Comparison of ENCODE assay signal across 2 cellular contexts in the genomic region with DNA sequence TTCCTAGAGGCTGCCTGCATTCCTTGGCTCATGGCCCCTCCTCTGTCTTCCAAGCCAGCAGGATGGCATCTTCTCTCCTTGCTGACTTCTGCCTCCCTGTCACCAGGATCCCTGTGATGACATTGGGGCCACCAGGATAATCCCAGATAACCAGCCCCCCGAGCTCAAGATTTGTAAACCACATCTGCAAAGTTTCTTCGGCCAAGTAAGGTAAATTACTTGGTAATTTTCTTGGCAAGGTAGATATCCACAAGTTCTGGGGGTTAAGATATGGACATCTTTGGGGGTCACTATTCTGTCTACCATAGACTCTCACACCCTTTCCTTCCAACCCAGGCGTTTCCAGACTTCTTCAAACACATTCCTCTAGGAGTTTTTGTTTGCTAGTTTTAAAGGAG.
TF ChIP-seq lines count a peak whose summit lies in the region.

No MANE protein-coding gene starts in this region.

TF ChIP-seq in endothelial cell of umbilical vein, 7 proteins besides CTCF, POLR2A, EP300 and RAD21 (continued from another document):
- TF ChIP-seq, protein P1, sequence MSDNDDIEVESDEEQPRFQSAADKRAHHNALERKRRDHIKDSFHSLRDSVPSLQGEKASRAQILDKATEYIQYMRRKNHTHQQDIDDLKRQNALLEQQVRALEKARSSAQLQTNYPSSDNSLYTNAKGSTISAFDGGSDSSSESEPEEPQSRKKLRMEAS (IDR thresholded peaks at IDR 0.05; ENCODE audit: insufficient read depth, insufficient read length): no peak
- no peak for TF ChIP-seq GATA2 (IDR thresholded peaks at IDR 0.05; ENCODE audit: insufficient read depth, insufficient read length, low read depth, low read length)
- no peak for TF ChIP-seq MYC (IDR thresholded peaks at IDR 0.05; ENCODE audit: low read depth, low read length)
- no peak for TF ChIP-seq FOS (IDR thresholded peaks at IDR 0.05; ENCODE audit: borderline replicate concordance, insufficient read depth, low read length)
- no peak for TF ChIP-seq JUN (IDR thresholded peaks at IDR 0.05; ENCODE audit: borderline replicate concordance, insufficient read depth, insufficient read length, low read depth)
- no peak for TF ChIP-seq POLR2AphosphoS5 (IDR thresholded peaks at IDR 0.05; ENCODE audit: insufficient read depth, low read depth, low read length)

TF ChIP-seq in liver, 16 proteins besides CTCF, POLR2A, EP300 and RAD21 (continued from another document):
- TF ChIP-seq RXRA (IDR thresholded peaks at IDR 0.05) (no peak), SP1 (IDR thresholded peaks at IDR 0.05) (no peak), FOXA1 (IDR thresholded peaks at IDR 0.05) (no peak), YY1 (IDR thresholded peaks at IDR 0.05) (no peak), TAF1 (conservative IDR thresholded peaks at IDR 0.05) (no peak)
- TF ChIP-seq, protein P2, sequence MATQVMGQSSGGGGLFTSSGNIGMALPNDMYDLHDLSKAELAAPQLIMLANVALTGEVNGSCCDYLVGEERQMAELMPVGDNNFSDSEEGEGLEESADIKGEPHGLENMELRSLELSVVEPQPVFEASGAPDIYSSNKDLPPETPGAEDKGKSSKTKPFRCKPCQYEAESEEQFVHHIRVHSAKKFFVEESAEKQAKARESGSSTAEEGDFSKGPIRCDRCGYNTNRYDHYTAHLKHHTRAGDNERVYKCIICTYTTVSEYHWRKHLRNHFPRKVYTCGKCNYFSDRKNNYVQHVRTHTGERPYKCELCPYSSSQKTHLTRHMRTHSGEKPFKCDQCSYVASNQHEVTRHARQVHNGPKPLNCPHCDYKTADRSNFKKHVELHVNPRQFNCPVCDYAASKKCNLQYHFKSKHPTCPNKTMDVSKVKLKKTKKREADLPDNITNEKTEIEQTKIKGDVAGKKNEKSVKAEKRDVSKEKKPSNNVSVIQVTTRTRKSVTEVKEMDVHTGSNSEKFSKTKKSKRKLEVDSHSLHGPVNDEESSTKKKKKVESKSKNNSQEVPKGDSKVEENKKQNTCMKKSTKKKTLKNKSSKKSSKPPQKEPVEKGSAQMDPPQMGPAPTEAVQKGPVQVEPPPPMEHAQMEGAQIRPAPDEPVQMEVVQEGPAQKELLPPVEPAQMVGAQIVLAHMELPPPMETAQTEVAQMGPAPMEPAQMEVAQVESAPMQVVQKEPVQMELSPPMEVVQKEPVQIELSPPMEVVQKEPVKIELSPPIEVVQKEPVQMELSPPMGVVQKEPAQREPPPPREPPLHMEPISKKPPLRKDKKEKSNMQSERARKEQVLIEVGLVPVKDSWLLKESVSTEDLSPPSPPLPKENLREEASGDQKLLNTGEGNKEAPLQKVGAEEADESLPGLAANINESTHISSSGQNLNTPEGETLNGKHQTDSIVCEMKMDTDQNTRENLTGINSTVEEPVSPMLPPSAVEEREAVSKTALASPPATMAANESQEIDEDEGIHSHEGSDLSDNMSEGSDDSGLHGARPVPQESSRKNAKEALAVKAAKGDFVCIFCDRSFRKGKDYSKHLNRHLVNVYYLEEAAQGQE (IDR thresholded peaks at IDR 0.05): no peak
- TF ChIP-seq, protein P3, sequence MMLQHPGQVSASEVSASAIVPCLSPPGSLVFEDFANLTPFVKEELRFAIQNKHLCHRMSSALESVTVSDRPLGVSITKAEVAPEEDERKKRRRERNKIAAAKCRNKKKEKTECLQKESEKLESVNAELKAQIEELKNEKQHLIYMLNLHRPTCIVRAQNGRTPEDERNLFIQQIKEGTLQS (IDR thresholded peaks at IDR 0.05): no peak
